In genomic region chr2:241019441-241020139, GRCh38 we compare ENCODE assay signal across 25 cellular contexts. TPM values are rescaled to one million over a fixed set of nuclear protein-coding genes. Genes with fewer than 3 reads are reported as not detected.
A peak's percentile ranks its signal among the peaks of the same experiment; 100 is the strongest.
DNase-seq lines count a peak whose midpoint lies in the region; ATAC-seq and TF ChIP-seq lines count a peak whose summit lies in the region.
"Had no signal": no experiment of that assay in that cellular context is flagged by ENCODE, and none has a peak within 500 bp of the region (broad histone marks: within the 10 kb centered on the region; RNA-seq: fewer than 3 reads in every experiment).

No MANE protein-coding gene starts in this region.

- no peak for TF ChIP-seq CTCF in stomach (IDR thresholded peaks at IDR 0.05)
- TF ChIP-seq CTCF in CD4-positive, alpha-beta T cell (IDR thresholded peaks at IDR 0.05) = no peak

- H2BK12ac ChIP-seq in neuronal stem cell (ENCODE audit: low read length) = no peak overlapping the region

- POLR2A ChIA-PET in CD4-positive, alpha-beta T cell (lab: Charles Lee) = no interaction called here

- no peaks in the 10 kb centered on the region for H3K79me1 ChIP-seq in neuronal stem cell (ENCODE audit: low read depth, low read length)

- no peaks in the 10 kb centered on the region for H3K27me3 ChIP-seq in SJSA1 (replicated peaks)
- H3K27me3 ChIP-seq in neuronal stem cell (ENCODE audit: control insufficient read depth in 3 of 3, insufficient read depth in 3 of 3, low read depth in 1 of 3, low read length in 3 of 3) = no peaks in the 10 kb centered on the region
- no peaks in the 10 kb centered on the region for H3K27me3 ChIP-seq in stomach
- no peaks in the 10 kb centered on the region for H3K27me3 ChIP-seq in CD4-positive, alpha-beta T cell (ENCODE audit: control insufficient read depth, insufficient read depth, low read length)

- H2BK15ac ChIP-seq in neuronal stem cell (ENCODE audit: low read length) = no peak overlapping the region

- peaks cover 4% of the 10 kb centered on the region for H3K27me3 Mint-ChIP-seq in activated CD8-positive, alpha-beta memory T cell treated with anti-CD3 and anti-CD28 coated beads, Interleukin-2, amount 10 ng/mL, durations not matched to agents 7 days and 5 days
- no peaks in the 10 kb centered on the region for H3K27me3 Mint-ChIP-seq in CD4-positive, alpha-beta T cell

- peak overlapping the region; percentile 13 for H2BK5ac ChIP-seq in neuronal stem cell (ENCODE audit: low read length)

- H3K4me3 ChIP-seq in SJSA1 = no peak overlapping the region
- H3K4me3 ChIP-seq in neuronal stem cell (ENCODE audit: low read length in 2 of 2) = no peak overlapping the region
- no peak overlapping the region for H3K4me3 ChIP-seq in stomach

- CTCF ChIA-PET in activated CD8-positive, alpha-beta memory T cell treated with anti-CD3 and anti-CD28 coated beads, Interleukin-2, amount 10 ng/mL, durations not matched to agents 7 days and 5 days (lab: Charles Lee) = no interaction called here
- CTCF ChIA-PET in CD4-positive, alpha-beta T cell (lab: Charles Lee) = no interaction called here

- no peak overlapping the region for H3K4me2 ChIP-seq in neuronal stem cell (ENCODE audit: insufficient read depth, low read length, poor library complexity, severe bottlenecking)

- peak overlapping the region; percentile 52 for H3K18ac ChIP-seq in neuronal stem cell (ENCODE audit: low read length)

- no CpG with 5 or more reads among the region's 20 CpGs for WGBS in neuronal stem cell (ENCODE audit: extremely low coverage in 2 of 2, insufficient read length in 2 of 2, insufficient replicate concordance in 1 of 2), 2 donors
- WGBS in stomach, 5 donors = 94 to 97% (median 96%) methylated on average over 12 to 20 of the region's 20 CpGs

- DNase-seq in activated CD8-positive, alpha-beta memory T cell treated with anti-CD3 and anti-CD28 coated beads for 24 hours = peak; percentile 28
- no peak for DNase-seq in activated CD8-positive, alpha-beta memory T cell treated with anti-CD3 and anti-CD28 coated beads, Interleukin-2, amount 10 ng/mL, durations not matched to agents 7 days and 5 days
- DNase-seq in SJSA1 (ENCODE audit: low read depth in 1 of 2, low spot score in 2 of 2) (peak in 1 of 2 experiments; percentile 36), neuronal stem cell (ENCODE audit: low spot score) (no peak), stomach (peak; percentile 10), NCI-H2107 (lab: John Stamatoyannopoulos, UW) (no peak)
- no peak for DNase-seq in CD4-positive, alpha-beta T cell
- DNase-seq: 8988T; AML-193; C1 segment of cervical spinal cord; Calu3; CD8-positive, alpha-beta memory T cell; DMS153; GDM1; GOT3; Karpas-422; MV-4-11; NCI-H1105 treated with DMSO at 0.1 percent for 48 hours; NCI-H2029 treated with DMSO at 0.1 percent for 48 hours; NCI-H2171; NCI-H446; NCI-H526; SHP77 treated with DMSO at 0.1 percent for 48 hours had no signal

- H3K4me3 Mint-ChIP-seq in activated CD8-positive, alpha-beta memory T cell treated with anti-CD3 and anti-CD28 coated beads, Interleukin-2, amount 10 ng/mL, durations not matched to agents 7 days and 5 days = no peak overlapping the region
- H3K4me3 Mint-ChIP-seq in CD4-positive, alpha-beta T cell = no peak overlapping the region
- H3K4me3 Mint-ChIP-seq: CD8-positive, alpha-beta memory T cell had no signal

- TF ChIP-seq POLR2A in stomach (IDR thresholded peaks at IDR 0.05) = no peak

- H3K4me1 ChIP-seq in SJSA1 (replicated peaks) (peaks cover 23% of the 10 kb centered on the region), neuronal stem cell (ENCODE audit: control insufficient read depth in 2 of 2, insufficient read depth in 1 of 2, low read depth in 1 of 2, low read length in 2 of 2) (peaks cover 0 to 5% of the 10 kb centered on the region in 2 donors), stomach (no peaks in the 10 kb centered on the region)

- no peak overlapping the region for H2AK5ac ChIP-seq in neuronal stem cell (ENCODE audit: low read depth, low read length)

- H3K4ac ChIP-seq in neuronal stem cell (ENCODE audit: low read length) = no peak overlapping the region

- peaks cover 42% of the 10 kb centered on the region for H3K36me3 ChIP-seq in SJSA1
- H3K36me3 ChIP-seq in neuronal stem cell (replicated peaks in 1 of 2; ENCODE audit: control insufficient read depth in 2 of 2, insufficient read depth in 2 of 2, low read length in 2 of 2) = no peaks in the 10 kb centered on the region
- H3K36me3 ChIP-seq in stomach = peaks cover 0 to 20% (median 0%) of the 10 kb centered on the region in 4 donors

- no peak overlapping the region for H3K27ac Mint-ChIP-seq in activated CD8-positive, alpha-beta memory T cell treated with anti-CD3 and anti-CD28 coated beads, Interleukin-2, amount 10 ng/mL, durations not matched to agents 7 days and 5 days
- no peak overlapping the region for H3K27ac Mint-ChIP-seq in CD4-positive, alpha-beta T cell

- H3K9ac ChIP-seq in neuronal stem cell (ENCODE audit: low read depth, low read length, poor library complexity) = no peak overlapping the region

- no peaks in the 10 kb centered on the region for H3K9me3 Mint-ChIP-seq in activated CD8-positive, alpha-beta memory T cell treated with anti-CD3 and anti-CD28 coated beads, Interleukin-2, amount 10 ng/mL, durations not matched to agents 7 days and 5 days (ENCODE audit: low read depth)
- peaks cover 8% of the 10 kb centered on the region for H3K9me3 Mint-ChIP-seq in CD4-positive, alpha-beta T cell

- no peak overlapping the region for H4K8ac ChIP-seq in neuronal stem cell (ENCODE audit: low read depth, low read length)

- peak overlapping the region; percentile 20 for H3K23ac ChIP-seq in neuronal stem cell (ENCODE audit: low read depth, low read length, poor library complexity)

- ATAC-seq in activated CD8-positive, alpha-beta memory T cell treated with anti-CD3 and anti-CD28 coated beads, Interleukin-2, amount 10 ng/mL, durations not matched to agents 7 days and 5 days = no peak
- ATAC-seq in CD4-positive, alpha-beta T cell (ENCODE audit: poor library complexity) = no peak
- ATAC-seq in HG03432 (IDR thresholded peaks at IDR 0.05; ENCODE audit: unreplicated experiment) = no peak
- ATAC-seq: HCT116 had no signal

- no peak for TF ChIP-seq EP300 in stomach (IDR thresholded peaks at IDR 0.05)

- no peaks in the 10 kb centered on the region for H3K4me1 Mint-ChIP-seq in activated CD8-positive, alpha-beta memory T cell treated with anti-CD3 and anti-CD28 coated beads, Interleukin-2, amount 10 ng/mL, durations not matched to agents 7 days and 5 days
- no peaks in the 10 kb centered on the region for H3K4me1 Mint-ChIP-seq in CD4-positive, alpha-beta T cell (ENCODE audit: low read depth)
- H3K4me1 Mint-ChIP-seq: CD8-positive, alpha-beta memory T cell had no signal

- no peak overlapping the region for H2BK120ac ChIP-seq in neuronal stem cell (ENCODE audit: low read depth, low read length)

- H4K91ac ChIP-seq in neuronal stem cell (ENCODE audit: low read depth, low read length, poor library complexity) = no peak overlapping the region

- H2AFZ ChIP-seq in neuronal stem cell (ENCODE audit: low read length) = no peak overlapping the region

- H3K27ac ChIP-seq in SJSA1 (peak overlapping the region; percentile 75), neuronal stem cell (replicated peaks; ENCODE audit: low read length) (no peak overlapping the region), stomach (no peak overlapping the region)
- H3K27ac ChIP-seq in CD4-positive, alpha-beta T cell (ENCODE audit: low read depth, low read length) = no peak overlapping the region

- H3K36me3 Mint-ChIP-seq in activated CD8-positive, alpha-beta memory T cell treated with anti-CD3 and anti-CD28 coated beads, Interleukin-2, amount 10 ng/mL, durations not matched to agents 7 days and 5 days = no peaks in the 10 kb centered on the region
- H3K36me3 Mint-ChIP-seq in CD4-positive, alpha-beta T cell (ENCODE audit: low read depth) = peaks cover 4% of the 10 kb centered on the region
- H3K36me3 Mint-ChIP-seq: CD8-positive, alpha-beta memory T cell had no signal

- peaks cover 17% of the 10 kb centered on the region for H3K9me3 ChIP-seq in SJSA1 (replicated peaks)
- H3K9me3 ChIP-seq in neuronal stem cell (replicated peaks in 1 of 2; ENCODE audit: control insufficient read depth in 2 of 2, insufficient read depth in 1 of 2, low read depth in 1 of 2, low read length in 2 of 2) = peaks cover 2 to 5% of the 10 kb centered on the region in 2 donors
- H3K9me3 ChIP-seq in stomach = peaks cover 0 to under 1% (median under 1%) of the 10 kb centered on the region in 4 donors
- H3K9me3 ChIP-seq in CD4-positive, alpha-beta T cell (ENCODE audit: control insufficient read depth, low read length) = peaks cover 7% of the 10 kb centered on the region

- intact Hi-C loops in stomach (cut with DNase I; ENCODE audit: low total_unique reads) = no loop called here
- intact Hi-C loops in CD4-positive, alpha-beta T cell (cut with DNase I, micrococcal nuclease) = loop anchor here in 1 of 2 experiments (10.0 kb wide), 2 partner anchors 55 to 135 kb away; partner anchors contain the start of gene PPP1R7

- peak overlapping the region; percentile 89 for H3K14ac ChIP-seq in neuronal stem cell (ENCODE audit: low read length)

RNA-seq across cellular contexts. Expression of gene SNED1, which starts 21.2 kb away (rescaled TPM):
- 1 to 10 TPM; 3.6 to 4.6 TPM for total RNA-seq in activated CD8-positive, alpha-beta memory T cell treated with anti-CD3 and anti-CD28 coated beads, Interleukin-2, amount 10 ng/mL, durations not matched to agents 7 days and 5 days
- 18.3 and 24.9 TPM in 2 replicates for total RNA-seq in SJSA1 (2014; rRNA removed; shearing (Covaris generic))
- 0.14 TPM for polyA plus RNA-seq in neuronal stem cell (2013, experiment 1 of 2)
- polyA plus RNA-seq in neuronal stem cell (2013, experiment 2 of 2) = 0.04 TPM
- total RNA-seq in stomach = 100 to 1,000 TPM in 1 of 5 donors, 10 to 100 TPM in 4; 11.4 to 106 (median 22.7) TPM
- polyA plus RNA-seq in stomach = 1 to 10 TPM; 2.0 to 2.7 (median 2.3) TPM
- total RNA-seq in CD4-positive, alpha-beta T cell = 10 to 100 TPM; 42.0 to 42.7 TPM

Comparison
In these comparisons a context has a peak if more than half of its experiments do, and no peak if none do; other contexts are left out.
1. DNase-seq: peak in activated CD8-positive, alpha-beta memory T cell treated with anti-CD3 and anti-CD28 coated beads for 24 hours (single experiment) and stomach (single experiment); none in activated CD8-positive, alpha-beta memory T cell treated with anti-CD3 and anti-CD28 coated beads, Interleukin-2, amount 10 ng/mL, durations not matched to agents 7 days and 5 days (single experiment), neuronal stem cell (single experiment), NCI-H2107 (single experiment) and CD4-positive, alpha-beta T cell (0 of 10).